In the genomic region with DNA sequence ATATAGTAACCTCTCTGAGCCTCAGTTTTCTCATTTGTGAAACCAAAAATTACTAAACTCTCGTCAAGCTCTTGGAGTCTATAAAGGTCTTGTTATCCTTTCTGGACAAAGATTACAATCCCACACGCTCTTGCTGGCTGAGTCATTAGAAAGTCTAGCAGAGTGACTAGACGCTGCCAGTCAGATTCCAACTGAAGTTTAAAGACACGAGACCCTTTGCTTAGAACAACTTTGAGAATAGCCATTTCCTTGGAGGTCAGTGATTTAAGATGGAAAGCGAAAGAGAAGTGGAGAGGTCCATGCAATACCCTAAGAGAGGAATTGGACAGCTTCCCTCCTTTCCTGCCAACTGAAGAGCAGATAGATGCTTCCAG, we compare ENCODE assay signal across 1 cellular context.
TF ChIP-seq lines count a peak whose summit lies in the region.

No MANE protein-coding gene starts in this region.

TF ChIP-seq in A549, 52 proteins besides CTCF, POLR2A, EP300 and RAD21 (continued from another document):
- TF ChIP-seq, protein P1, sequence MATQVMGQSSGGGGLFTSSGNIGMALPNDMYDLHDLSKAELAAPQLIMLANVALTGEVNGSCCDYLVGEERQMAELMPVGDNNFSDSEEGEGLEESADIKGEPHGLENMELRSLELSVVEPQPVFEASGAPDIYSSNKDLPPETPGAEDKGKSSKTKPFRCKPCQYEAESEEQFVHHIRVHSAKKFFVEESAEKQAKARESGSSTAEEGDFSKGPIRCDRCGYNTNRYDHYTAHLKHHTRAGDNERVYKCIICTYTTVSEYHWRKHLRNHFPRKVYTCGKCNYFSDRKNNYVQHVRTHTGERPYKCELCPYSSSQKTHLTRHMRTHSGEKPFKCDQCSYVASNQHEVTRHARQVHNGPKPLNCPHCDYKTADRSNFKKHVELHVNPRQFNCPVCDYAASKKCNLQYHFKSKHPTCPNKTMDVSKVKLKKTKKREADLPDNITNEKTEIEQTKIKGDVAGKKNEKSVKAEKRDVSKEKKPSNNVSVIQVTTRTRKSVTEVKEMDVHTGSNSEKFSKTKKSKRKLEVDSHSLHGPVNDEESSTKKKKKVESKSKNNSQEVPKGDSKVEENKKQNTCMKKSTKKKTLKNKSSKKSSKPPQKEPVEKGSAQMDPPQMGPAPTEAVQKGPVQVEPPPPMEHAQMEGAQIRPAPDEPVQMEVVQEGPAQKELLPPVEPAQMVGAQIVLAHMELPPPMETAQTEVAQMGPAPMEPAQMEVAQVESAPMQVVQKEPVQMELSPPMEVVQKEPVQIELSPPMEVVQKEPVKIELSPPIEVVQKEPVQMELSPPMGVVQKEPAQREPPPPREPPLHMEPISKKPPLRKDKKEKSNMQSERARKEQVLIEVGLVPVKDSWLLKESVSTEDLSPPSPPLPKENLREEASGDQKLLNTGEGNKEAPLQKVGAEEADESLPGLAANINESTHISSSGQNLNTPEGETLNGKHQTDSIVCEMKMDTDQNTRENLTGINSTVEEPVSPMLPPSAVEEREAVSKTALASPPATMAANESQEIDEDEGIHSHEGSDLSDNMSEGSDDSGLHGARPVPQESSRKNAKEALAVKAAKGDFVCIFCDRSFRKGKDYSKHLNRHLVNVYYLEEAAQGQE (IDR thresholded peaks at IDR 0.05): no peak
- TF ChIP-seq, protein P2, sequence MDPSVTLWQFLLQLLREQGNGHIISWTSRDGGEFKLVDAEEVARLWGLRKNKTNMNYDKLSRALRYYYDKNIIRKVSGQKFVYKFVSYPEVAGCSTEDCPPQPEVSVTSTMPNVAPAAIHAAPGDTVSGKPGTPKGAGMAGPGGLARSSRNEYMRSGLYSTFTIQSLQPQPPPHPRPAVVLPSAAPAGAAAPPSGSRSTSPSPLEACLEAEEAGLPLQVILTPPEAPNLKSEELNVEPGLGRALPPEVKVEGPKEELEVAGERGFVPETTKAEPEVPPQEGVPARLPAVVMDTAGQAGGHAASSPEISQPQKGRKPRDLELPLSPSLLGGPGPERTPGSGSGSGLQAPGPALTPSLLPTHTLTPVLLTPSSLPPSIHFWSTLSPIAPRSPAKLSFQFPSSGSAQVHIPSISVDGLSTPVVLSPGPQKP (IDR thresholded peaks at IDR 0.05; ENCODE audit: low read depth, low read length): no peak
- no peak for TF ChIP-seq PHF8 (IDR thresholded peaks at IDR 0.05; ENCODE audit: borderline replicate concordance, low read depth)
- no peak for TF ChIP-seq GATA3 (IDR thresholded peaks at IDR 0.05; ENCODE audit: borderline replicate concordance)
- TF ChIP-seq POLR2AphosphoS2 (conservative IDR thresholded peaks at IDR 0.05; ENCODE audit: low read length): no peak
- no peak for TF ChIP-seq FOSB (CRISPR knock-in tag; IDR thresholded peaks at IDR 0.05)
TF ChIP-seq in A549: peak in this region for 0.
